In genomic region chr5:142611154-142611553, GRCh38 we compare ENCODE assay signal across 8 cellular contexts.
A peak's percentile ranks its signal among the peaks of the same experiment; 100 is the strongest.
DNase-seq lines count a peak whose midpoint lies in the region; ATAC-seq, FAIRE-seq and TF ChIP-seq lines count a peak whose summit lies in the region.

No MANE protein-coding gene starts in this region.

- H4K20me1 ChIP-seq in GM12878 (ENCODE audit: control insufficient read depth, insufficient read depth), result peaks cover 3% of the 10 kb centered on the region; the same call in 1 of the 2 replicates

- H3K9me3 ChIP-seq in HAP-1, result no peaks in the 10 kb centered on the region
- no peaks in the 10 kb centered on the region for H3K9me3 ChIP-seq in GM12878 (replicated peaks; ENCODE audit: control insufficient read depth, insufficient read depth, low read length)

- in situ Hi-C loops in HAP-1 (cut with MboI; ENCODE audit: low sequenced_read_pairs) (loop anchor here (25.0 kb wide), 1 partner anchor 276 kb away; no protein-coding TSS in a partner anchor), GM12878 (cut with MboI) (no loop called here)

- no peak for TF ChIP-seq POLR2A in GM12878 (IDR thresholded peaks at IDR 0.05; ENCODE audit: low read depth, low read length)

- TF ChIP-seq RAD21 in GM12878 (IDR thresholded peaks at IDR 0.05; ENCODE audit: insufficient read depth, low read depth, low read length), result peak; percentile 78

- peak; percentile 89 for TF ChIP-seq CTCF in GM12873 (IDR thresholded peaks at IDR 0.05; ENCODE audit: insufficient read depth, low read depth, low read length, missing control alignments)
- peak; percentile 68 to 94 (median 71) for TF ChIP-seq CTCF in GM12878 (IDR thresholded peaks at IDR 0.05 in 2 of 3, conservative IDR thresholded peaks at IDR 0.05 in 1 of 3; ENCODE audit: control insufficient read depth in 2 of 3, extremely low read depth in 1 of 3, insufficient read depth in 1 of 3, low read depth in 3 of 3, low read length in 3 of 3)

- H3K4me1 ChIP-seq in HAP-1, result no peaks in the 10 kb centered on the region
- H3K4me1 ChIP-seq in GM12878 (ENCODE audit: control insufficient read depth, insufficient read depth, low read length), result no peaks in the 10 kb centered on the region

- intact Hi-C loops in GM12878 (cut with micrococcal nuclease; ENCODE audit: unreplicated experiment), result loop anchor here (1.0 to 5.0 kb wide), 5 partner anchors 46 to 458 kb away; no protein-coding TSS in a partner anchor

- FAIRE-seq in TTC549 (lab: Jason Lieb, UNC) (peak; percentile 42), GM12878 (lab: Jason Lieb, UNC) (peak; percentile 78)

- WGBS in GM12878 (ENCODE audit: insufficient coverage, insufficient replicate concordance, low lambda C conversion rate, missing lambda C conversion rate), result 16% methylated on average over 8 of the region's 8 CpGs

- H3K27me3 ChIP-seq in HAP-1 (ENCODE audit: low read depth) (peaks cover 27% of the 10 kb centered on the region), GM12878 (replicated peaks in 1 of 2; ENCODE audit: control insufficient read depth in 2 of 2, insufficient read depth in 2 of 2, low read length in 1 of 2) (no peaks in the 10 kb centered on the region; a peak in 4 of 4 replicates)

- TF ChIP-seq EP300 in GM12878 (IDR thresholded peaks at IDR 0.05; ENCODE audit: borderline replicate concordance in 1 of 2, control insufficient read depth in 1 of 2, low read depth in 2 of 2, low read length in 2 of 2), result no peak

- RAD21 ChIA-PET in GM12878 (lab: Charles Lee; ENCODE audit: unreplicated experiment), result interaction anchor here (0.6 to 1.1 kb wide), 2 partner anchors 254 to 277 kb away, joined by 3 read pairs; no protein-coding TSS in a partner anchor

- POLR2A ChIA-PET in GM12878 (lab: Charles Lee), result no interaction called here

- H2AFZ ChIP-seq in GM12878 (ENCODE audit: control insufficient read depth, low read depth, low read length), result no peak overlapping the region

- no peak overlapping the region for H3K4me2 ChIP-seq in GM12878 (ENCODE audit: control insufficient read depth, insufficient read depth)

- H3K27ac ChIP-seq in GM12878 (ENCODE audit: control insufficient read depth, insufficient read depth), result no peak overlapping the region

- H3K36me3 ChIP-seq in HAP-1 (replicated peaks) (no peaks in the 10 kb centered on the region), GM12878 (ENCODE audit: control insufficient read depth in 2 of 2, insufficient read depth in 2 of 2, low read length in 1 of 2) (no peaks in the 10 kb centered on the region)

- DNase-seq in HAP-1 (ENCODE audit: low spot score in 2 of 2) (peak; percentile 31 to 77), NCI-H1417 treated with DMSO at 0.1 percent for 48 hours (lab: John Stamatoyannopoulos, UW) (peak; percentile 3), GM12878 (ENCODE audit: low read depth, low spot score) (no peak), iPS-NIHi11 (ENCODE audit: low spot score) (peak; percentile 81), MV-4-11 (lab: John Stamatoyannopoulos, UW) (no peak)
- DNase-seq in stimulated activated CD4-positive, alpha-beta T cell treated with anti-CD3 and anti-CD28 coated beads, Interleukin-1b, Interleukin-23, amount 100 ng/mL, for 24 hours (ENCODE audit: low read depth in 4 of 4, low spot score in 1 of 4), result peak; percentile 20 to 67 (median 45)

- SMC1A ChIA-PET in GM12878 (lab: Charles Lee; ENCODE audit: uncharacterized antibody, unreplicated experiment), result interaction anchor here (0.7 kb wide), 1 partner anchor 91 kb away, joined by 3 read pairs; no protein-coding TSS in a partner anchor

- ATAC-seq in GM12878, result peak; percentile 97

- H3K4me3 ChIP-seq in HAP-1, result no peak overlapping the region
- no peak overlapping the region for H3K4me3 ChIP-seq in GM12878

- H3K79me2 ChIP-seq in GM12878 (ENCODE audit: control insufficient read depth, insufficient read depth, low read length), result no peaks in the 10 kb centered on the region

- CTCF ChIA-PET in GM12878 (lab: Yijun Ruan, JAX), result interaction anchor here (1.0 to 1.2 kb wide), 3 partner anchors 31 to 277 kb away, joined by 3 to 4 read pairs (median 3); no protein-coding TSS in a partner anchor

- no TSS peak for BruUV-seq in GM12878 (replicated peaks; lab: Mats Ljungman, UMichigan)

- H3K9ac ChIP-seq in GM12878 (ENCODE audit: control insufficient read depth, insufficient read depth, low read length), result no peak overlapping the region

TF ChIP-seq in GM12878, 131 proteins besides CTCF, POLR2A, EP300 and RAD21:
- peak; percentile 66 for TF ChIP-seq SMC3 (IDR thresholded peaks at IDR 0.05; ENCODE audit: borderline replicate concordance, low read length)
- TF ChIP-seq EZH2 (IDR thresholded peaks at IDR 0.05; ENCODE audit: borderline replicate concordance, control insufficient read depth, low read depth, low read length), result no peak

Comparison
In these comparisons a context has a peak if more than half of its experiments do, and no peak if none do; other contexts are left out.
1. DNase-seq: peak in HAP-1 (2 of 2), NCI-H1417 treated with DMSO at 0.1 percent for 48 hours (single experiment), iPS-NIHi11 (single experiment) and stimulated activated CD4-positive, alpha-beta T cell treated with anti-CD3 and anti-CD28 coated beads, Interleukin-1b, Interleukin-23, amount 100 ng/mL, for 24 hours (4 of 4); none in GM12878 (single experiment) and MV-4-11 (single experiment).